ENCODE assay signal across 12 cellular contexts in the genomic region with DNA sequence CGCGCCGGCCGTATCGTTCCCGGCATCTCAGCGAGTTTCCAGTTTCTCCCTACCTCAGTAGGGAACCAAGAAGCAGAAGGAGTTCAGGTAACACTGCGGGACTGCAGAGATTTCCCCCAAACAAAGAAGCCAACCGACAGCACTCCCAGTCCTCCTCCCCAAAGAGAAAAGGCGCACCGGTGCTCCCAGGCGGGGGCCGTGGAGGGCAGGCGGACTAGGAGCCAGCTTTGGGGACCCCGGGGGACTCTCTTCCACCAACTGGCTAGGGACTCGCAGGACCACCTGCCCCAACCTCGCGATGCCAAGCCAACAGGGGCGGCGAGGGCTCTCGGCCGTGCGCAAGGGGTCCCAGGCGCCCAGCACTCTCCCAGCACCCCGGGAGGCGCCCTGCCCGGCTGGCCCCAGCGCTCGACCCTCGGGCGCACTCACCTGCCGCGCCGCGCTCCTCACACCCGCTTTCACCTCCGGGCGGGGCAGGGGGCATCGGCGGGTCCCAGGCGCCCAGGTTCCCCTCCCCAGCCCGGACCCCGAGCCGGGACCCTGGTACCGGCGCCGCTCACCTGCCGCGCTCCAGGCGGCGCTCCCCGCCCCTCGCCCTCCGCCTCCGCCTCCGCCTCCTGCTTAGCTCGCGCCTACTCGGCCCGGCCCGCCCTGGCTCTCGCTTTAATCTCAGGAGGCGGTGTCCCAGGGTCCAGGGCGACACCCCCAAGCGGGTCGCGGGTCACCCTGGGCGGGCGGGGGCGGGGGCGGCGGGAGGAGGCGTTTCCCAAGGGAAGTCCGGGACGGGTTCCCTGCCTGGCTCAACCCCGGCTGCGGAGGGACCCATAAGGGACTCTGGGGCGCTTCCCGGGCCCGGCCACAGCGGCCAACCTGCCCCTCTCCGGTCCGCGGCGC. TPM values are rescaled to one million over a fixed set of nuclear protein-coding genes. Genes with fewer than 3 reads are reported as not detected.
DNase-seq lines count a peak whose midpoint lies in the region; ATAC-seq, FAIRE-seq and TF ChIP-seq lines count a peak whose summit lies in the region.
"Had no signal": no experiment of that assay in that cellular context is flagged by ENCODE, and none has a peak within 500 bp of the region (broad histone marks: within the 10 kb centered on the region; RNA-seq: fewer than 3 reads in every experiment).

A gene (minus strand): TSS at position 638 of the 894 bp plus-strand sequence. CDS start 10,025 bp downstream, outside the sequence.

- peaks cover 17% of the 10 kb centered on the region for H3K23me2 ChIP-seq in H1 (ENCODE audit: low read depth, low read length)

- H4K91ac ChIP-seq in H1 (replicated peaks; ENCODE audit: insufficient read length, low read length) = no peak within 1 kb of the TSS

- no peaks in the 10 kb centered on the region for H3K9me3 Mint-ChIP-seq in activated CD4-positive, alpha-beta memory T cell treated with anti-CD3 and anti-CD28 coated beads for 36 hours

- TF ChIP-seq POLR2A in H1 (IDR thresholded peaks at IDR 0.05; ENCODE audit: control extremely low read depth in 1 of 2, low read depth in 2 of 2, low read length in 2 of 2) (no peak), transverse colon (IDR thresholded peaks at IDR 0.05) (peak; percentile 88)

- H3K4me2 ChIP-seq in H1 (ENCODE audit: insufficient read depth in 1 of 2, low read depth in 2 of 2, low read length in 2 of 2) = peak within 1 kb of the TSS; percentile 83 to 95

- CTCF ChIA-PET in H1 (lab: Charles Lee; ENCODE audit: partially characterized antibody) = interaction anchor here (1.8 to 2.1 kb wide), 2 partner anchors 27 to 223 kb away, joined by 4 to 8 read pairs; no protein-coding TSS in a partner anchor
- CTCF ChIA-PET in activated CD4-positive, alpha-beta memory T cell treated with anti-CD3 and anti-CD28 coated beads for 36 hours (lab: Charles Lee) = no interaction called here

- in situ Hi-C loops in transverse colon (cut with MboI; ENCODE audit: low pct_ligation_motif_present in 1 of 4, low pct_unique_long_range_greater_than_20kb in 1 of 4, low sequenced_read_pairs in 3 of 4) = no loop called here

- no peak within 1 kb of the TSS for H2AK5ac ChIP-seq in H1 (ENCODE audit: low read depth, low read length)

- H3K18ac ChIP-seq in H1 (ENCODE audit: extremely low read depth, low read length) = peak within 1 kb of the TSS; percentile 96

- peaks cover 5 to 45% (median 36%) of the 10 kb centered on the region in 4 experiments for H3K27me3 ChIP-seq in H1 (replicated peaks in 1 of 4; ENCODE audit: control insufficient read depth in 3 of 4, extremely low read depth in 1 of 4, insufficient read depth in 3 of 4, low read length in 3 of 4)
- H3K27me3 ChIP-seq in lower lobe of right lung (ENCODE audit: low read depth) = peaks cover 45% of the 10 kb centered on the region
- H3K27me3 ChIP-seq in transverse colon = peaks cover 40% of the 10 kb centered on the region

- TF ChIP-seq CTCF in H1 (IDR thresholded peaks at IDR 0.05; ENCODE audit: control extremely low read depth in 1 of 3, insufficient read depth in 1 of 3, low read depth in 1 of 3, low read length in 3 of 3) (no peak), lower lobe of right lung (IDR thresholded peaks at IDR 0.05) (no peak), transverse colon (IDR thresholded peaks at IDR 0.05) (no peak)

- H4K5ac ChIP-seq in H1 (ENCODE audit: insufficient read length, low read depth, low read length) = peak within 1 kb of the TSS; percentile 13

- H3K14ac ChIP-seq in H1 (ENCODE audit: insufficient read length) = no peak within 1 kb of the TSS

- no peak within 1 kb of the TSS for H2BK120ac ChIP-seq in H1 (replicated peaks; ENCODE audit: low read depth, low read length)

- peak within 1 kb of the TSS; percentile 54 for H4K8ac ChIP-seq in H1 (ENCODE audit: extremely low read depth, insufficient read depth, low read length)

- no peak for TF ChIP-seq RAD21 in H1 (IDR thresholded peaks at IDR 0.05 in 1 of 2, conservative IDR thresholded peaks at IDR 0.05 in 1 of 2; ENCODE audit: low read depth in 2 of 2, low read length in 2 of 2)

- no peaks in the 10 kb centered on the region for H4K20me1 ChIP-seq in H1 (replicated peaks in 1 of 2; ENCODE audit: control insufficient read depth in 1 of 2, insufficient read depth in 2 of 2, low read length in 2 of 2)

- H3K9me3 ChIP-seq in H1 (ENCODE audit: insufficient read depth in 2 of 2, low read depth in 1 of 2, low read length in 1 of 2) (no peaks in the 10 kb centered on the region), lower lobe of right lung (no peaks in the 10 kb centered on the region), transverse colon (no peaks in the 10 kb centered on the region)

- H3K36me3 ChIP-seq in H1 (ENCODE audit: control insufficient read depth in 2 of 4, insufficient read depth in 4 of 4, low read length in 3 of 4) (no peaks in the 10 kb centered on the region), lower lobe of right lung (no peaks in the 10 kb centered on the region), transverse colon (no peaks in the 10 kb centered on the region)
- H3K36me3 ChIP-seq: brain microvascular endothelial cell had no signal

- WGBS in H1 (ENCODE audit: extremely low coverage in 1 of 2, insufficient coverage in 1 of 2, insufficient read length in 1 of 2, insufficient replicate concordance in 2 of 2, low coverage in 1 of 2, low lambda C conversion rate in 2 of 2, missing lambda C conversion rate in 1 of 2), 2 experiments = 2% methylated on average over 26 of the region's 85 CpGs; no CpG with 5 or more reads in 1 of the 2 experiments
- 2% methylated on average over 38 of the region's 85 CpGs; no CpG with 5 or more reads in 1 of the 2 donors for WGBS in transverse colon (ENCODE audit: low coverage in 1 of 2), 2 donors

- H3K36me3 Mint-ChIP-seq in activated CD4-positive, alpha-beta memory T cell treated with anti-CD3 and anti-CD28 coated beads for 36 hours = no peaks in the 10 kb centered on the region

- POLR2A ChIA-PET in H1 (lab: Charles Lee; ENCODE audit: partially characterized antibody) = interaction anchor here (0.7 to 1.4 kb wide), 5 partner anchors 21 to 89 kb away, joined by 3 read pairs; no protein-coding TSS in a partner anchor
- POLR2A ChIA-PET in activated CD4-positive, alpha-beta memory T cell treated with anti-CD3 and anti-CD28 coated beads for 36 hours (lab: Charles Lee) = interaction anchor here (0.6 kb wide), 1 partner anchor 299 kb away, joined by 3 read pairs; no protein-coding TSS in a partner anchor

- peak within 1 kb of the TSS in 3 of 4 experiments; percentile 25 to 50 (median 33); a peak in 4 of 7 replicates for H3K9ac ChIP-seq in H1 (replicated peaks in 1 of 4; ENCODE audit: extremely low read depth in 1 of 4, low read depth in 3 of 4, low read length in 3 of 4)

- H3K27ac ChIP-seq in H1 (ENCODE audit: low read depth, low read length) (no peak within 1 kb of the TSS), lower lobe of right lung (peak within 1 kb of the TSS; percentile 80), transverse colon (peak within 1 kb of the TSS; percentile 87 to 94 (median 92))
- H3K27ac ChIP-seq: brain microvascular endothelial cell had no signal

- H3K79me2 ChIP-seq in H1 (ENCODE audit: control insufficient read depth in 1 of 2, insufficient read depth in 2 of 2, low read length in 2 of 2) = no peaks in the 10 kb centered on the region

- H3K4me1 Mint-ChIP-seq in activated CD4-positive, alpha-beta memory T cell treated with anti-CD3 and anti-CD28 coated beads for 36 hours (ENCODE audit: low read depth) = peaks cover 3% of the 10 kb centered on the region

- H2BK12ac ChIP-seq in H1 (ENCODE audit: low read depth, low read length) = peak within 1 kb of the TSS; percentile 84; the same call in 1 of the 2 replicates

- H2BK20ac ChIP-seq in H1 (ENCODE audit: low read length) = no peak within 1 kb of the TSS

- H3K79me1 ChIP-seq in H1 (ENCODE audit: low read depth, low read length) = peaks cover 5% of the 10 kb centered on the region

- H3K4me3 ChIP-seq in H1 (ENCODE audit: extremely low read depth in 1 of 4, insufficient read depth in 2 of 4, low read depth in 3 of 4, low read length in 4 of 4) (peak within 1 kb of the TSS; percentile 62 to 80 (median 72)), lower lobe of right lung (peak within 1 kb of the TSS; percentile 60), transverse colon (peak within 1 kb of the TSS; percentile 44 to 83 (median 60))

- TF ChIP-seq EP300 in H1 (IDR thresholded peaks at IDR 0.05; ENCODE audit: borderline replicate concordance in 1 of 2, low read depth in 2 of 2, low read length in 2 of 2) (no peak), transverse colon (IDR thresholded peaks at IDR 0.05; ENCODE audit: low read depth) (no peak)

- H3K4me3 Mint-ChIP-seq in activated CD4-positive, alpha-beta memory T cell treated with anti-CD3 and anti-CD28 coated beads for 36 hours = no peak within 1 kb of the TSS

- intact Hi-C loops in lower lobe of right lung (cut with DNase I) = no loop called here
- intact Hi-C loops in transverse colon (cut with DNase I; ENCODE audit: low total_unique reads) = no loop called here
- intact Hi-C loops in activated CD4-positive, alpha-beta memory T cell treated with anti-CD3 and anti-CD28 coated beads for 36 hours (cut with micrococcal nuclease) = no loop called here

- peak within 1 kb of the TSS; percentile 44; the same call in 1 of the 2 replicates for H2BK5ac ChIP-seq in H1 (ENCODE audit: low read depth, low read length)

- H2AFZ ChIP-seq in H1 (ENCODE audit: low read length) = peak within 1 kb of the TSS; percentile 45; the same call in 1 of the 2 replicates

- no peak within 1 kb of the TSS for H3K4ac ChIP-seq in H1 (replicated peaks; ENCODE audit: insufficient read length, low read depth, low read length)

- H3K23ac ChIP-seq in H1 (ENCODE audit: insufficient read length) = no peak within 1 kb of the TSS

- FAIRE-seq in H1 (lab: Jason Lieb, UNC) = no peak

- peak within 1 kb of the TSS; percentile 75 for H3K56ac ChIP-seq in H1 (replicated peaks; ENCODE audit: insufficient read length, low read depth, low read length)

- H3K27ac Mint-ChIP-seq in activated CD4-positive, alpha-beta memory T cell treated with anti-CD3 and anti-CD28 coated beads for 36 hours = no peak within 1 kb of the TSS

- H3K27me3 Mint-ChIP-seq in activated CD4-positive, alpha-beta memory T cell treated with anti-CD3 and anti-CD28 coated beads for 36 hours = peaks cover 36% of the 10 kb centered on the region

- peaks cover 0 to 16% (median 6%) of the 10 kb centered on the region in 4 experiments; a peak in 5 of 7 replicates for H3K4me1 ChIP-seq in H1 (replicated peaks in 1 of 4; ENCODE audit: control insufficient read depth in 3 of 4, insufficient read depth in 4 of 4, low read length in 3 of 4)
- peaks cover 4% of the 10 kb centered on the region for H3K4me1 ChIP-seq in lower lobe of right lung
- H3K4me1 ChIP-seq in transverse colon = peaks cover 0 to 46% (median 17%) of the 10 kb centered on the region in 4 donors

- peak; percentile 92 to 94 for ATAC-seq in lower lobe of right lung
- no peak for ATAC-seq in HG03280 (IDR thresholded peaks at IDR 0.05; ENCODE audit: unreplicated experiment)

- H2BK15ac ChIP-seq in H1 (ENCODE audit: low read length) = 0 out of 2 replicates have a peak within 1 kb of the TSS, but pooled peaks have one; percentile 29

- DNase-seq in NCI-H2196 (lab: John Stamatoyannopoulos, UW; ENCODE audit: unreplicated experiment) = peak; percentile 35
- no peak for DNase-seq in NCI-H2196 treated with DMSO at 0.1 percent for 48 hours (lab: John Stamatoyannopoulos, UW; ENCODE audit: unreplicated experiment)
- peak in 1 of 2 experiments; percentile 78 for DNase-seq in H1 (ENCODE audit: low read depth in 1 of 2, low spot score in 2 of 2)
- DNase-seq in lower lobe of right lung = peak; percentile 88
- DNase-seq in transverse colon = peak; percentile 90
- DNase-seq in activated CD4-positive, alpha-beta memory T cell treated with anti-CD3 and anti-CD28 coated beads for 36 hours = no peak
- DNase-seq in cerebellum (ENCODE audit: low spot score) = no peak
- DNase-seq: activated CD4-positive, alpha-beta T cell treated with anti-CD3 and anti-CD28 coated beads for 4 hours; brain microvascular endothelial cell; kidney glomerular epithelial cell had no signal

RNA-seq across cellular contexts. Expression of the gene that starts here (rescaled TPM):
- 9.2 and 13.2 TPM in 2 replicates for total RNA-seq in H1 (2021; fragmentation: NEBNext Ultra II Directional; extraction: Animal tissue kit (Norgen Biotek cat#: 25700))
- 10.5 and 11.0 TPM in 2 replicates for polyA plus RNA-seq in H1 (2011; rRNA removed)
- 10.5 TPM for polyA plus RNA-seq in H1 (2011; cell fraction: cytosol; rRNA removed)
- 11.6 TPM for polyA plus RNA-seq in H1 (2011; cell fraction: nucleus; rRNA removed)
- 10.1 to 11.1 TPM (median 10.6 TPM) in 4 replicates for polyA plus RNA-seq in H1 (2012, experiment 1 of 2)
- polyA plus RNA-seq in H1 (2012, experiment 2 of 2) = 4.4 TPM
- polyA plus RNA-seq in H1 (2013, experiment 1 of 2) = 4.3 TPM
- polyA plus RNA-seq in H1 (2013, experiment 2 of 2) = 3.7 TPM
- 11.0 and 12.8 TPM in 2 replicates for polyA minus RNA-seq in H1 (2011; rRNA and poly(A)+ RNA removed)
- 4.9 TPM for polyA minus RNA-seq in H1 (2011; cell fraction: cytosol; rRNA and poly(A)+ RNA removed)
- polyA minus RNA-seq in H1 (2011; cell fraction: nucleus; rRNA and poly(A)+ RNA removed) = 10.0 TPM
- total RNA-seq in lower lobe of right lung (87.7 TPM), transverse colon (100 to 1,000 TPM in 3 of 4 donors, 10 to 100 TPM in 1; 65.3 to 557 (median 485) TPM), cerebellum (0.27 TPM)
- total RNA-seq in activated CD4-positive, alpha-beta memory T cell treated with anti-CD3 and anti-CD28 coated beads for 36 hours = not detected
- polyA plus RNA-seq: AG04450 had no signal

Comparison
In these comparisons a context has a peak if more than half of its experiments do, and no peak if none do; other contexts are left out.
1. DNase-seq: peak in NCI-H2196 (single experiment), lower lobe of right lung (single experiment) and transverse colon (single experiment); none in NCI-H2196 treated with DMSO at 0.1 percent for 48 hours (single experiment), activated CD4-positive, alpha-beta memory T cell treated with anti-CD3 and anti-CD28 coated beads for 36 hours (single experiment) and cerebellum (single experiment).
2. Peak in every context shown above with its lines, with median percentiles within 50 percentile points of each other: H3K4me3 ChIP-seq.